Comparison of ENCODE assay signal across 14 cellular contexts in genomic region chr1:16487011-16487410, GRCh38. TPM values are rescaled to one million over a fixed set of nuclear protein-coding genes. Genes with fewer than 3 reads are reported as not detected.
"Had no signal": no experiment of that assay in that cellular context is flagged by ENCODE, and none has a peak within 500 bp of the region (broad histone marks: within the 10 kb centered on the region; RNA-seq: fewer than 3 reads in every experiment).

No MANE protein-coding gene starts in this region.

RNA-seq across cellular contexts. Expression of gene SPATA21, which starts 49.8 kb away (rescaled TPM):
- total RNA-seq: activated B cell treated with CpG ODN at 0.5 μM for 24 hours; activated CD4-positive, alpha-beta memory T cell treated with anti-CD3 and anti-CD28 coated beads for 36 hours; activated CD4-positive, alpha-beta T cell treated with anti-CD3 and anti-CD28 coated beads for 36 hours; activated CD4-positive, alpha-beta T cell treated with anti-CD3 and anti-CD28 coated beads, Interleukin-2, amount 10 ng/mL, durations not matched to agents 24 days and 14 days; activated CD4-positive, alpha-beta T cell treated with anti-CD3 and anti-CD28 coated beads, Interleukin-2, amount 10 ng/mL, durations not matched to agents 7 days and 5 days; activated CD8-positive, alpha-beta memory T cell treated with anti-CD3 and anti-CD28 coated beads for 36 hours; activated CD8-positive, alpha-beta memory T cell treated with anti-CD3 and anti-CD28 coated beads, Interleukin-2, amount 10 ng/mL, durations not matched to agents 7 days and 5 days; activated CD8-positive, alpha-beta T cell treated with anti-CD3 and anti-CD28 coated beads for 36 hours; activated CD8-positive, alpha-beta T cell treated with anti-CD3 and anti-CD28 coated beads, Interleukin-2, amount 10 ng/mL, durations not matched to agents 7 days and 5 days; T-cell; T-helper 1 cell treated with Interleukin-12 subunit alpha and Interleukin-12 subunit beta and Interleukin-4 antibody, amounts not matched to agents 30 ng/mL and 1 ng/mL, for 36 hours; T-helper 17 cell; T-helper 2 cell treated with Interferon-gamma antibody and Interleukin-4, amounts not matched to agents 100 ng/mL and 5 ng/mL, for 36 hours; WTC11 had no signal
